Comparison of ENCODE assay signal across 8 cellular contexts in the genomic region with DNA sequence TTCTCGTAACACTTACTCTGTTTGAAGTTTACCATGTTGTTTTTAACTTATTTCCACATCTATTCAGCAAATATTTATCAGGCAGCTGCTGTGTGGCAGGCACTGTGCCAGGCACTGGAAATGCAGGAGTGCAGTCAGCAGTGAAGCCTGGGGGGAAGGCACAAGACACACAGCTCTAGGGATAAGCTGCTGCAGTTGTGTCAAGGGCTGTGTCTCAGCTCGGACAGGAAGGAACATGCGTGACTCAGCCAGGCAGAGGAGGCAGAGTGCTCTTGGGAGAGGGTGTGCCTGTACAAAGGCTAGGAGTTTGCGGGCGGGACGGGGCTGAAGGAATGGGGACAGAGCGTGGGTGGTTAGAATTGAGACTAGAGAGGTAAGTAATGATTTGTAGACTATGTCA. TPM values are rescaled to one million over a fixed set of nuclear protein-coding genes. Genes with fewer than 3 reads are reported as not detected.
DNase-seq lines count a peak whose midpoint lies in the region; ATAC-seq and TF ChIP-seq lines count a peak whose summit lies in the region.

No MANE protein-coding gene starts in this region.

- peak; percentile 65 for ATAC-seq in left lobe of liver
- ATAC-seq in GM18498 (IDR thresholded peaks at IDR 0.05; ENCODE audit: unreplicated experiment), result no peak
- no peak for ATAC-seq in GM21786 (IDR thresholded peaks at IDR 0.05; ENCODE audit: unreplicated experiment)

- TF ChIP-seq POLR2A in breast epithelium (IDR thresholded peaks at IDR 0.05), result no peak
- TF ChIP-seq POLR2A in transverse colon (IDR thresholded peaks at IDR 0.05), result peak; percentile 14

- H3K4me3 ChIP-seq in breast epithelium (no peak overlapping the region), transverse colon (no peak overlapping the region)

- H3K4me3 Mint-ChIP-seq in T-helper 2 cell treated with Interferon-gamma antibody and Interleukin-4, amounts not matched to agents 5 μg/mL and 100 μg/mL, for 36 hours, result no peak overlapping the region

- peak overlapping the region; percentile 27 for H3K27ac Mint-ChIP-seq in T-helper 2 cell treated with Interferon-gamma antibody and Interleukin-4, amounts not matched to agents 5 μg/mL and 100 μg/mL, for 36 hours

- H3K27me3 ChIP-seq in breast epithelium (no peaks in the 10 kb centered on the region), transverse colon (no peaks in the 10 kb centered on the region)

- H3K36me3 ChIP-seq in breast epithelium (peaks cover 4% of the 10 kb centered on the region), transverse colon (peaks cover 0 to 24% (median 5%) of the 10 kb centered on the region in 4 donors)

- DNase-seq in T-helper 2 cell treated with Interferon-gamma antibody and Interleukin-4, amounts not matched to agents 5 μg/mL and 100 μg/mL, for 36 hours (ENCODE audit: low spot score), result no peak
- DNase-seq in T-helper 2 cell (no peak), breast epithelium (ENCODE audit: low spot score in 2 of 2) (peak; percentile 61 to 64), left lobe of liver (ENCODE audit: low spot score) (peak; percentile 75), transverse colon (peak; percentile 77), cerebellar nuclear complex (lab: John Stamatoyannopoulos, UW) (no peak)

- H3K4me1 Mint-ChIP-seq in T-helper 2 cell treated with Interferon-gamma antibody and Interleukin-4, amounts not matched to agents 5 μg/mL and 100 μg/mL, for 36 hours (ENCODE audit: low read depth), result peaks cover 33% of the 10 kb centered on the region

- intact Hi-C loops in breast epithelium (cut with DNase I; ENCODE audit: low total_unique reads) (no loop called here), transverse colon (cut with DNase I; ENCODE audit: low total_unique reads) (loop anchor here (10.0 kb wide), 1 partner anchor 414 kb away; no protein-coding TSS in a partner anchor)

- WGBS in transverse colon (ENCODE audit: low coverage in 1 of 2), 2 donors, result 39 to 66% methylated on average over 5 to 7 of the region's 7 CpGs

- no peaks in the 10 kb centered on the region for H3K9me3 Mint-ChIP-seq in T-helper 2 cell treated with Interferon-gamma antibody and Interleukin-4, amounts not matched to agents 5 μg/mL and 100 μg/mL, for 36 hours

- H3K4me1 ChIP-seq in breast epithelium (no peaks in the 10 kb centered on the region), transverse colon (peaks cover 3 to 38% (median 23%) of the 10 kb centered on the region in 4 donors)

- no peaks in the 10 kb centered on the region for H3K27me3 Mint-ChIP-seq in T-helper 2 cell treated with Interferon-gamma antibody and Interleukin-4, amounts not matched to agents 5 μg/mL and 100 μg/mL, for 36 hours (ENCODE audit: low read depth)

- no peak for TF ChIP-seq EP300 in transverse colon (IDR thresholded peaks at IDR 0.05; ENCODE audit: low read depth)

- peaks cover 26% of the 10 kb centered on the region for H3K36me3 Mint-ChIP-seq in T-helper 2 cell treated with Interferon-gamma antibody and Interleukin-4, amounts not matched to agents 5 μg/mL and 100 μg/mL, for 36 hours (ENCODE audit: low read depth)

- H3K9me3 ChIP-seq in breast epithelium, result no peaks in the 10 kb centered on the region
- H3K9me3 ChIP-seq in transverse colon, result no peaks in the 10 kb centered on the region

- no peak for TF ChIP-seq CTCF in breast epithelium (IDR thresholded peaks at IDR 0.05)
- TF ChIP-seq CTCF in transverse colon (IDR thresholded peaks at IDR 0.05), result peak in 1 of 5 experiments; percentile 10

- H3K27ac ChIP-seq in breast epithelium (peak overlapping the region; percentile 41 to 69), transverse colon (peak overlapping the region; percentile 27 to 57 (median 40))

- in situ Hi-C loops in transverse colon (cut with MboI; ENCODE audit: low pct_ligation_motif_present in 1 of 4, low pct_unique_long_range_greater_than_20kb in 1 of 4, low sequenced_read_pairs in 3 of 4), result loop anchor here (10.0 to 25.0 kb wide), 4 partner anchors 144 to 424 kb away; partner anchors contain the start of gene MEF2A (in 1 of the 4)

RNA-seq across cellular contexts. Expression of gene LYSMD4, which starts 24.7 kb away (rescaled TPM):
- total RNA-seq in breast epithelium, result 10 to 100 TPM; 12.1 to 16.0 (median 12.2) TPM
- total RNA-seq in left lobe of liver, result 3.3 TPM
- total RNA-seq in transverse colon, result 10 to 100 TPM in 3 of 4 donors, 1 to 10 TPM in 1; 1.5 to 19.2 (median 15.5) TPM

Comparison
In these comparisons a context has a peak if more than half of its experiments do, and no peak if none do; other contexts are left out.
1. DNase-seq: peak in breast epithelium (2 of 2), left lobe of liver (single experiment) and transverse colon (single experiment); none in T-helper 2 cell treated with Interferon-gamma antibody and Interleukin-4, amounts not matched to agents 5 μg/mL and 100 μg/mL, for 36 hours (single experiment), T-helper 2 cell (0 of 5) and cerebellar nuclear complex (0 of 2).